In the genomic region with DNA sequence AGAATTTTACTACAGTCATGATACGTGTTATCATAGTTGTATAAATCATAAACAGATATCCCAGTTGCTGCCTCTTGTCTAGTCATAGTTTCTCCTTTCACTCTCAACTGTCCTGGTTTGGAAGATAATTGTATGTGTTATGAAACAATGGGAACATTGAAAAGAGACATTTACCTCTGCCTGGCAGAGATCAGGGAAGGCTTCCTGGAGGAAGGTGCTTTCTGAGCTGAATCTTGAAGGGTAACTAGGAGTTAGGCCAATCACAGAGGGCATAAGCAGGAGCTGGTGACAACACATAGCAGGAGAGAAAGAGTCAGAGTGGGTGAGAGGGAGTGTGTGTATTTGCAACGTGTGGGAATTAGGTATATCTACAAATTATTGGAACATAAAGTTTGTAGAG, we compare ENCODE assay signal across 2 cellular contexts.
A peak's percentile ranks its signal among the peaks of the same experiment; 100 is the strongest.
TF ChIP-seq lines count a peak whose summit lies in the region.

No MANE protein-coding gene starts in this region.

TF ChIP-seq in SK-N-SH treated with all-trans-retinoic acid at 6 μM for 48 hours, 23 proteins besides CTCF, POLR2A, EP300 and RAD21 (continued from another document):
- TF ChIP-seq, protein P1, sequence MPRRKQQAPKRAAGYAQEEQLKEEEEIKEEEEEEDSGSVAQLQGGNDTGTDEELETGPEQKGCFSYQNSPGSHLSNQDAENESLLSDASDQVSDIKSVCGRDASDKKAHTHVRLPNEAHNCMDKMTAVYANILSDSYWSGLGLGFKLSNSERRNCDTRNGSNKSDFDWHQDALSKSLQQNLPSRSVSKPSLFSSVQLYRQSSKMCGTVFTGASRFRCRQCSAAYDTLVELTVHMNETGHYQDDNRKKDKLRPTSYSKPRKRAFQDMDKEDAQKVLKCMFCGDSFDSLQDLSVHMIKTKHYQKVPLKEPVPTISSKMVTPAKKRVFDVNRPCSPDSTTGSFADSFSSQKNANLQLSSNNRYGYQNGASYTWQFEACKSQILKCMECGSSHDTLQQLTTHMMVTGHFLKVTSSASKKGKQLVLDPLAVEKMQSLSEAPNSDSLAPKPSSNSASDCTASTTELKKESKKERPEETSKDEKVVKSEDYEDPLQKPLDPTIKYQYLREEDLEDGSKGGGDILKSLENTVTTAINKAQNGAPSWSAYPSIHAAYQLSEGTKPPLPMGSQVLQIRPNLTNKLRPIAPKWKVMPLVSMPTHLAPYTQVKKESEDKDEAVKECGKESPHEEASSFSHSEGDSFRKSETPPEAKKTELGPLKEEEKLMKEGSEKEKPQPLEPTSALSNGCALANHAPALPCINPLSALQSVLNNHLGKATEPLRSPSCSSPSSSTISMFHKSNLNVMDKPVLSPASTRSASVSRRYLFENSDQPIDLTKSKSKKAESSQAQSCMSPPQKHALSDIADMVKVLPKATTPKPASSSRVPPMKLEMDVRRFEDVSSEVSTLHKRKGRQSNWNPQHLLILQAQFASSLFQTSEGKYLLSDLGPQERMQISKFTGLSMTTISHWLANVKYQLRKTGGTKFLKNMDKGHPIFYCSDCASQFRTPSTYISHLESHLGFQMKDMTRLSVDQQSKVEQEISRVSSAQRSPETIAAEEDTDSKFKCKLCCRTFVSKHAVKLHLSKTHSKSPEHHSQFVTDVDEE (CRISPR knock-in tag; IDR thresholded peaks at IDR 0.05) = no peak
- TF ChIP-seq ZFP3 (CRISPR knock-in tag; IDR thresholded peaks at IDR 0.05) = 0 out of 2 replicates have a peak, but pooled peaks have one; percentile 36

TF ChIP-seq in SK-N-SH, 30 proteins besides CTCF, POLR2A, EP300 and RAD21:
- TF ChIP-seq, protein P2, sequence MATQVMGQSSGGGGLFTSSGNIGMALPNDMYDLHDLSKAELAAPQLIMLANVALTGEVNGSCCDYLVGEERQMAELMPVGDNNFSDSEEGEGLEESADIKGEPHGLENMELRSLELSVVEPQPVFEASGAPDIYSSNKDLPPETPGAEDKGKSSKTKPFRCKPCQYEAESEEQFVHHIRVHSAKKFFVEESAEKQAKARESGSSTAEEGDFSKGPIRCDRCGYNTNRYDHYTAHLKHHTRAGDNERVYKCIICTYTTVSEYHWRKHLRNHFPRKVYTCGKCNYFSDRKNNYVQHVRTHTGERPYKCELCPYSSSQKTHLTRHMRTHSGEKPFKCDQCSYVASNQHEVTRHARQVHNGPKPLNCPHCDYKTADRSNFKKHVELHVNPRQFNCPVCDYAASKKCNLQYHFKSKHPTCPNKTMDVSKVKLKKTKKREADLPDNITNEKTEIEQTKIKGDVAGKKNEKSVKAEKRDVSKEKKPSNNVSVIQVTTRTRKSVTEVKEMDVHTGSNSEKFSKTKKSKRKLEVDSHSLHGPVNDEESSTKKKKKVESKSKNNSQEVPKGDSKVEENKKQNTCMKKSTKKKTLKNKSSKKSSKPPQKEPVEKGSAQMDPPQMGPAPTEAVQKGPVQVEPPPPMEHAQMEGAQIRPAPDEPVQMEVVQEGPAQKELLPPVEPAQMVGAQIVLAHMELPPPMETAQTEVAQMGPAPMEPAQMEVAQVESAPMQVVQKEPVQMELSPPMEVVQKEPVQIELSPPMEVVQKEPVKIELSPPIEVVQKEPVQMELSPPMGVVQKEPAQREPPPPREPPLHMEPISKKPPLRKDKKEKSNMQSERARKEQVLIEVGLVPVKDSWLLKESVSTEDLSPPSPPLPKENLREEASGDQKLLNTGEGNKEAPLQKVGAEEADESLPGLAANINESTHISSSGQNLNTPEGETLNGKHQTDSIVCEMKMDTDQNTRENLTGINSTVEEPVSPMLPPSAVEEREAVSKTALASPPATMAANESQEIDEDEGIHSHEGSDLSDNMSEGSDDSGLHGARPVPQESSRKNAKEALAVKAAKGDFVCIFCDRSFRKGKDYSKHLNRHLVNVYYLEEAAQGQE (IDR thresholded peaks at IDR 0.05; ENCODE audit: low read depth, low read length) = no peak
- TF ChIP-seq ELF1 (IDR thresholded peaks at IDR 0.05) = no peak
- no peak for TF ChIP-seq ZBTB33 (IDR thresholded peaks at IDR 0.05; ENCODE audit: borderline replicate concordance, low read depth)
- no peak for TF ChIP-seq RFX5 (IDR thresholded peaks at IDR 0.05; ENCODE audit: low read length)
- TF ChIP-seq MEF2A (IDR thresholded peaks at IDR 0.05; ENCODE audit: borderline replicate concordance, low read depth) = no peak
- no peak for TF ChIP-seq GABPA (IDR thresholded peaks at IDR 0.05; ENCODE audit: low read depth)
- TF ChIP-seq TEAD4 (IDR thresholded peaks at IDR 0.05; ENCODE audit: borderline replicate concordance, insufficient read depth) = no peak
- TF ChIP-seq YY1 (IDR thresholded peaks at IDR 0.05; ENCODE audit: low read depth) = no peak
- TF ChIP-seq USF2 (IDR thresholded peaks at IDR 0.05; ENCODE audit: borderline replicate concordance, low read depth, low read length) = no peak
- TF ChIP-seq RXRA (IDR thresholded peaks at IDR 0.05; ENCODE audit: borderline replicate concordance, low read depth) = no peak
- TF ChIP-seq JUND (IDR thresholded peaks at IDR 0.05) = no peak
- no peak for TF ChIP-seq NRF1 (IDR thresholded peaks at IDR 0.05; ENCODE audit: low read depth, low read length)
- no peak for TF ChIP-seq GATA2 (CRISPR knock-in tag; IDR thresholded peaks at IDR 0.05)
- TF ChIP-seq SIN3A (IDR thresholded peaks at IDR 0.05; ENCODE audit: borderline replicate concordance, low read depth, low read length) = no peak
- TF ChIP-seq USF1 (IDR thresholded peaks at IDR 0.05; ENCODE audit: borderline replicate concordance, low read depth) = no peak
- no peak for TF ChIP-seq TCF12 (IDR thresholded peaks at IDR 0.05)
- no peak for TF ChIP-seq FOXJ3 (CRISPR knock-in tag; IDR thresholded peaks at IDR 0.05)
- TF ChIP-seq FOSL2 (IDR thresholded peaks at IDR 0.05; ENCODE audit: borderline replicate concordance, low read depth) = no peak
- TF ChIP-seq, protein P3, sequence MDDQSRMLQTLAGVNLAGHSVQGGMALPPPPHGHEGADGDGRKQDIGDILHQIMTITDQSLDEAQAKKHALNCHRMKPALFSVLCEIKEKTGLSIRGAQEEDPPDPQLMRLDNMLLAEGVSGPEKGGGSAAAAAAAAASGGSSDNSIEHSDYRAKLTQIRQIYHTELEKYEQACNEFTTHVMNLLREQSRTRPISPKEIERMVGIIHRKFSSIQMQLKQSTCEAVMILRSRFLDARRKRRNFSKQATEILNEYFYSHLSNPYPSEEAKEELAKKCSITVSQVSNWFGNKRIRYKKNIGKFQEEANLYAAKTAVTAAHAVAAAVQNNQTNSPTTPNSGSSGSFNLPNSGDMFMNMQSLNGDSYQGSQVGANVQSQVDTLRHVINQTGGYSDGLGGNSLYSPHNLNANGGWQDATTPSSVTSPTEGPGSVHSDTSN (IDR thresholded peaks at IDR 0.05) = no peak
TF ChIP-seq in SK-N-SH: peak in this region for 0.
